Comparison of ENCODE assay signal across 22 cellular contexts in genomic region chr2:139946690-139947089, GRCh38.
DNase-seq lines count a peak whose midpoint lies in the region; ATAC-seq and TF ChIP-seq lines count a peak whose summit lies in the region.
"Had no signal": no experiment of that assay in that cellular context is flagged by ENCODE, and none has a peak within 500 bp of the region (broad histone marks: within the 10 kb centered on the region; RNA-seq: fewer than 3 reads in every experiment).

No MANE protein-coding gene starts in this region.

- ATAC-seq in SK-N-SH treated with all-trans-retinoic acid at 6 μM for 48 hours, result no peak
- ATAC-seq: lower lobe of right lung, T-cell had no signal

- H3F3A ChIP-seq in SK-N-SH (replicated peaks; ENCODE audit: insufficient read depth), result no peaks in the 10 kb centered on the region

- in situ Hi-C loops in KBM-7 (cut with MboI; ENCODE audit: low pct_unique_long_range_greater_than_20kb, low sequenced_read_pairs), result no loop called here

- TF ChIP-seq CTCF in SK-N-SH (IDR thresholded peaks at IDR 0.05), result no peak
- TF ChIP-seq CTCF in OCI-LY3 (IDR thresholded peaks at IDR 0.05; ENCODE audit: low read depth, low read length), result peak; percentile 35
- peak; percentile 11 for TF ChIP-seq CTCF in epithelial cell of esophagus (IDR thresholded peaks at IDR 0.05; ENCODE audit: insufficient read depth, low read depth, low read length, missing control alignments)
- peak in 1 of 3 experiments; percentile 21 for TF ChIP-seq CTCF in testis (IDR thresholded peaks at IDR 0.05)

- CTCF ChIA-PET in SK-N-SH (lab: Yijun Ruan, JAX), result no interaction called here

- TF ChIP-seq RAD21 in SK-N-SH (IDR thresholded peaks at IDR 0.05; ENCODE audit: low read length), result no peak

- H3K36me3 ChIP-seq in SK-N-SH (replicated peaks in 1 of 2; ENCODE audit: control insufficient read depth in 1 of 2, insufficient read depth in 2 of 2, low read length in 1 of 2), result no peaks in the 10 kb centered on the region
- no peaks in the 10 kb centered on the region for H3K36me3 ChIP-seq in OCI-LY3 (replicated peaks; ENCODE audit: low read depth, low read length)
- H3K36me3 ChIP-seq in testis (ENCODE audit: low read depth, missing control alignments), result no peaks in the 10 kb centered on the region
- H3K36me3 ChIP-seq: esophagus squamous epithelium, lower lobe of right lung, uterus had no signal

- H3K79me2 ChIP-seq in SK-N-SH (ENCODE audit: insufficient read depth), result no peaks in the 10 kb centered on the region
- H3K79me2 ChIP-seq in OCI-LY3 (ENCODE audit: low read length), result no peaks in the 10 kb centered on the region

- no peak for TF ChIP-seq POLR2A in testis (IDR thresholded peaks at IDR 0.05)

- DNase-seq in SK-N-SH, result peak; percentile 1
- peak; percentile 4 for DNase-seq in epithelial cell of esophagus (ENCODE audit: low read depth)
- DNase-seq in testis, result peak; percentile 54
- DNase-seq in NCI-H345 treated with DMSO at 0.1 percent for 48 hours (lab: John Stamatoyannopoulos, UW; ENCODE audit: unreplicated experiment), result no peak
- no peak for DNase-seq in KBM-7
- DNase-seq in SW480 (ENCODE audit: low spot score), result no peak
- DNase-seq: activated CD4-positive, alpha-beta T cell treated with anti-CD3 and anti-CD28 coated beads, Interleukin-2, amount 50 U/mL, for 4 hours; activated T-cell treated with anti-CD3 and anti-CD28 coated beads for 4 hours; amniotic stem cell; central memory CD4-positive, alpha-beta T cell; esophagus squamous epithelium; glutamatergic neuron; lower lobe of right lung; NCI-H1417 treated with DMSO at 0.1 percent for 48 hours; NCI-H774; occipital lobe; retina; substantia nigra; T-cell; uterus had no signal

- POLR2A ChIA-PET in SK-N-SH (lab: Yijun Ruan, JAX), result no interaction called here

- WGBS in SK-N-SH (ENCODE audit: low lambda C conversion rate), result 60% methylated on average over 2 of the region's 2 CpGs
- WGBS in testis, 2 donors, result 67 to 81% methylated on average over 2 of the region's 2 CpGs

- no peaks in the 10 kb centered on the region for H3K27me3 ChIP-seq in SK-N-SH (ENCODE audit: insufficient read depth)
- no peaks in the 10 kb centered on the region for H3K27me3 ChIP-seq in OCI-LY3 (ENCODE audit: low read depth, low read length)
- H3K27me3 ChIP-seq in testis, result no peaks in the 10 kb centered on the region
- H3K27me3 ChIP-seq: esophagus squamous epithelium, uterus had no signal

- no peaks in the 10 kb centered on the region for H4K20me1 ChIP-seq in SK-N-SH (ENCODE audit: insufficient read depth)
- H4K20me1 ChIP-seq in OCI-LY3 (ENCODE audit: insufficient read depth, low read length), result no peaks in the 10 kb centered on the region

- H3K9ac ChIP-seq in SK-N-SH, result no peak overlapping the region
- H3K9ac ChIP-seq in OCI-LY3 (ENCODE audit: low read length), result no peak overlapping the region

- H3K9me2 ChIP-seq in SK-N-SH, result no peaks in the 10 kb centered on the region

- TF ChIP-seq EP300 in SK-N-SH (IDR thresholded peaks at IDR 0.05; ENCODE audit: borderline replicate concordance in 1 of 2, low read depth in 1 of 2, low read length in 1 of 2), result no peak

- H3K4me2 ChIP-seq in SK-N-SH (no peak overlapping the region), OCI-LY3 (ENCODE audit: low read length) (no peak overlapping the region)

- no peaks in the 10 kb centered on the region for H3K9me3 ChIP-seq in SK-N-SH
- H3K9me3 ChIP-seq in OCI-LY3 (ENCODE audit: insufficient read depth, low read length), result no peaks in the 10 kb centered on the region
- H3K9me3 ChIP-seq in testis, result no peaks in the 10 kb centered on the region
- H3K9me3 ChIP-seq: esophagus squamous epithelium, lower lobe of right lung, uterus had no signal

- H2AFZ ChIP-seq in SK-N-SH (ENCODE audit: low read depth), result no peak overlapping the region
- no peak overlapping the region for H2AFZ ChIP-seq in OCI-LY3 (ENCODE audit: low read depth, low read length)

- H3K4me1 ChIP-seq in SK-N-SH (ENCODE audit: control insufficient read depth in 1 of 2, insufficient read depth in 2 of 2, low read depth in 1 of 2, low read length in 1 of 2) (no peaks in the 10 kb centered on the region), OCI-LY3 (ENCODE audit: low read length) (no peaks in the 10 kb centered on the region), testis (no peaks in the 10 kb centered on the region)
- H3K4me1 ChIP-seq: esophagus squamous epithelium, lower lobe of right lung, uterus had no signal

- no peak overlapping the region for H3K27ac ChIP-seq in SK-N-SH (ENCODE audit: low read depth in 2 of 2, low read length in 1 of 2)
- no peak overlapping the region for H3K27ac ChIP-seq in OCI-LY3 (ENCODE audit: low read length)
- H3K27ac ChIP-seq in testis, result no peak overlapping the region
- H3K27ac ChIP-seq: esophagus squamous epithelium, lower lobe of right lung, uterus had no signal

- H3K4me3 ChIP-seq in SK-N-SH (ENCODE audit: low read depth in 2 of 2, low read length in 1 of 2), result no peak overlapping the region
- no peak overlapping the region for H3K4me3 ChIP-seq in OCI-LY3 (ENCODE audit: low read length)
- H3K4me3 ChIP-seq in epithelial cell of esophagus (ENCODE audit: low read length), result no peak overlapping the region
- H3K4me3 ChIP-seq in testis, result no peak overlapping the region
- H3K4me3 ChIP-seq: esophagus squamous epithelium, lower lobe of right lung, uterus had no signal

- intact Hi-C loops in testis (cut with DNase I; ENCODE audit: low total_unique reads), result no loop called here

TF ChIP-seq in SK-N-SH, 30 proteins besides CTCF, POLR2A, EP300 and RAD21 (continues in another document):
- TF ChIP-seq GABPA (IDR thresholded peaks at IDR 0.05; ENCODE audit: low read depth) (no peak), MEF2A (IDR thresholded peaks at IDR 0.05; ENCODE audit: borderline replicate concordance, low read depth) (no peak), ELF1 (IDR thresholded peaks at IDR 0.05) (no peak), TCF12 (IDR thresholded peaks at IDR 0.05) (no peak), NFIC (IDR thresholded peaks at IDR 0.05; ENCODE audit: borderline replicate concordance) (no peak), TAF1 (IDR thresholded peaks at IDR 0.05; ENCODE audit: borderline replicate concordance, low read depth, low read length) (no peak), YY1 (IDR thresholded peaks at IDR 0.05; ENCODE audit: low read depth) (no peak), JUND (IDR thresholded peaks at IDR 0.05) (no peak), SMC3 (IDR thresholded peaks at IDR 0.05; ENCODE audit: low read depth, low read length) (no peak), MAX (IDR thresholded peaks at IDR 0.05; ENCODE audit: low read depth) (no peak)

TF ChIP-seq in SK-N-SH treated with all-trans-retinoic acid at 6 μM for 48 hours, 23 proteins besides CTCF, POLR2A, EP300 and RAD21 (continues in another document):
- TF ChIP-seq GLIS3 (CRISPR knock-in tag; IDR thresholded peaks at IDR 0.05), result no peak
- TF ChIP-seq CSDC2 (CRISPR knock-in tag; IDR thresholded peaks at IDR 0.05), result no peak
- TF ChIP-seq ZNF70 (CRISPR knock-in tag; IDR thresholded peaks at IDR 0.05), result no peak
- no peak for TF ChIP-seq ISL1 (CRISPR knock-in tag; IDR thresholded peaks at IDR 0.05)
- TF ChIP-seq BACH2 (CRISPR knock-in tag; IDR thresholded peaks at IDR 0.05; ENCODE audit: borderline replicate concordance), result no peak
- TF ChIP-seq CREB5 (CRISPR knock-in tag; IDR thresholded peaks at IDR 0.05; ENCODE audit: low read depth), result no peak
- TF ChIP-seq ZNF565 (CRISPR knock-in tag; conservative IDR thresholded peaks at IDR 0.05; ENCODE audit: low read depth), result no peak
- TF ChIP-seq PATZ1 (CRISPR knock-in tag; IDR thresholded peaks at IDR 0.05; ENCODE audit: borderline replicate concordance), result no peak

Comparison
In these comparisons a context has a peak if more than half of its experiments do, and no peak if none do; other contexts are left out.
1. DNase-seq: peak in SK-N-SH (single experiment), epithelial cell of esophagus (single experiment) and testis (single experiment); none in NCI-H345 treated with DMSO at 0.1 percent for 48 hours (single experiment), KBM-7 (single experiment) and SW480 (single experiment).